In genomic region chr1:225426395-225427248, GRCh38 we compare ENCODE assay signal across 8 cellular contexts. TPM values are rescaled to one million over a fixed set of nuclear protein-coding genes. Genes with fewer than 3 reads are reported as not detected.
DNase-seq lines count a peak whose midpoint lies in the region; ATAC-seq, FAIRE-seq and TF ChIP-seq lines count a peak whose summit lies in the region.

No MANE protein-coding gene starts in this region.

- H3K4me1 ChIP-seq in pancreas: peaks cover 19 to 35% (median 24%) of the 10 kb centered on the region in 3 donors

- peak overlapping the region; percentile 87 for H3K4me3 Mint-ChIP-seq in activated naive CD4-positive, alpha-beta T cell treated with anti-CD3 and anti-CD28 coated beads for 36 hours

- no peak for DNase-seq in AG04450 (ENCODE audit: low read depth, low spot score)
- DNase-seq in NCI-H69 (lab: John Stamatoyannopoulos, UW): peak; percentile 87
- DNase-seq in activated naive CD4-positive, alpha-beta T cell treated with anti-CD3 and anti-CD28 coated beads for 36 hours: peak; percentile 68
- peak; percentile 77 for DNase-seq in Right ventricle myocardium inferior (ENCODE audit: missing footprints)
- DNase-seq in pancreas: peak in 2 of 6 donors; percentile 41 to 73

- no peaks in the 10 kb centered on the region for H3K36me3 ChIP-seq in pancreas

- no peaks in the 10 kb centered on the region for H3K27me3 Mint-ChIP-seq in activated naive CD4-positive, alpha-beta T cell treated with anti-CD3 and anti-CD28 coated beads for 36 hours (ENCODE audit: low read depth)

- H3K9me3 ChIP-seq in AG04450 (ENCODE audit: control insufficient read depth, insufficient read depth, low read length) (peaks cover 8% of the 10 kb centered on the region; the same call in 1 of the 2 replicates), pancreas (no peaks in the 10 kb centered on the region)

- WGBS in pancreas, 2 donors: 2 to 3% methylated on average over 37 of the region's 37 CpGs

- H3K4me1 Mint-ChIP-seq in activated naive CD4-positive, alpha-beta T cell treated with anti-CD3 and anti-CD28 coated beads for 36 hours (ENCODE audit: low read depth): peaks cover 55% of the 10 kb centered on the region

- TF ChIP-seq CTCF in AG04450 (IDR thresholded peaks at IDR 0.05; ENCODE audit: low read depth, low read length) (no peak), pancreas (IDR thresholded peaks at IDR 0.05) (no peak)

- no peak for FAIRE-seq in pancreas (lab: Jason Lieb, UNC)

- H3K9me3 Mint-ChIP-seq in activated naive CD4-positive, alpha-beta T cell treated with anti-CD3 and anti-CD28 coated beads for 36 hours: no peaks in the 10 kb centered on the region

- H3K4me3 ChIP-seq in AG04450 (ENCODE audit: low read depth, low read length) (peak overlapping the region; percentile 92), pancreas (peak overlapping the region; percentile 70 to 97 (median 84))

- no peaks in the 10 kb centered on the region for H3K27me3 ChIP-seq in AG04450 (ENCODE audit: control insufficient read depth, insufficient read depth, low read length)
- no peaks in the 10 kb centered on the region for H3K27me3 ChIP-seq in pancreas

- H3K27ac Mint-ChIP-seq in activated naive CD4-positive, alpha-beta T cell treated with anti-CD3 and anti-CD28 coated beads for 36 hours: peak overlapping the region; percentile 87

- peaks cover 21% of the 10 kb centered on the region for H3K36me3 Mint-ChIP-seq in activated naive CD4-positive, alpha-beta T cell treated with anti-CD3 and anti-CD28 coated beads for 36 hours (ENCODE audit: low read depth)

- CTCF ChIA-PET in AG04450 (lab: Charles Lee): interaction anchor here (0.8 kb wide), 1 partner anchor 12 kb away, joined by 3 read pairs; no protein-coding TSS in a partner anchor
- CTCF ChIA-PET in activated naive CD4-positive, alpha-beta T cell treated with anti-CD3 and anti-CD28 coated beads for 36 hours (lab: Charles Lee): interaction anchor here (1.4 to 2.2 kb wide), 3 partner anchors 18 to 107 kb away, joined by 3 to 8 read pairs (median 5); no protein-coding TSS in a partner anchor

- no peak for ATAC-seq in Right ventricle myocardium inferior
- peak; percentile 8 to 34 (median 24) for ATAC-seq in pancreas
- ATAC-seq in HG02642 (IDR thresholded peaks at IDR 0.05; ENCODE audit: poor library complexity, unreplicated experiment): no peak
- ATAC-seq in HG03280 (IDR thresholded peaks at IDR 0.05; ENCODE audit: unreplicated experiment): no peak

- POLR2A ChIA-PET in AG04450 (lab: Yijun Ruan, JAX): interaction anchor here (0.7 to 1.0 kb wide), 2 partner anchors 32 to 573 kb away, joined by 3 to 7 read pairs; partner anchors contain the start of gene SDE2

- peak; percentile 12 for TF ChIP-seq POLR2A in GM18526 (IDR thresholded peaks at IDR 0.05; ENCODE audit: extremely low read depth, insufficient read length)

- intact Hi-C loops in activated naive CD4-positive, alpha-beta T cell treated with anti-CD3 and anti-CD28 coated beads for 36 hours (cut with micrococcal nuclease): loop anchor here (2.0 to 5.0 kb wide), 4 partner anchors 226 to 1314 kb away; partner anchors contain the start of genes DEGS1, ENAH and FBXO28
- intact Hi-C loops in Right ventricle myocardium inferior (cut with DNase I): no loop called here
- intact Hi-C loops in pancreas (cut with DNase I): no loop called here

- H3K27ac ChIP-seq in AG04450 (ENCODE audit: low read depth, low read length) (no peak overlapping the region), pancreas (peak overlapping the region; percentile 86 to 93 (median 92))

RNA-seq across cellular contexts. Expression of gene LBR, which starts 1.2 kb away (rescaled TPM):
- polyA plus RNA-seq in AG04450 (2011; rRNA removed) (35.9 and 44.5 TPM in 2 replicates), pancreas (10 to 100 TPM; 12.3 to 17.0 TPM)
- 45.7 and 46.4 TPM in 2 replicates for polyA minus RNA-seq in AG04450 (2011; rRNA and poly(A)+ RNA removed)
- total RNA-seq in activated naive CD4-positive, alpha-beta T cell treated with anti-CD3 and anti-CD28 coated beads for 36 hours: 100 to 1,000 TPM; 132 to 138 TPM
- total RNA-seq in Right ventricle myocardium inferior (19.0 TPM), pancreas (10 to 100 TPM; 18.3 to 31.6 (median 19.9) TPM)

Comparison
In these comparisons a context has a peak if more than half of its experiments do, and no peak if none do; other contexts are left out.
1. ATAC-seq: peak in pancreas (4 of 4); none in Right ventricle myocardium inferior (single experiment), HG02642 (single experiment) and HG03280 (single experiment).